15 cellular contexts compared by ENCODE assay signal in the genomic region with DNA sequence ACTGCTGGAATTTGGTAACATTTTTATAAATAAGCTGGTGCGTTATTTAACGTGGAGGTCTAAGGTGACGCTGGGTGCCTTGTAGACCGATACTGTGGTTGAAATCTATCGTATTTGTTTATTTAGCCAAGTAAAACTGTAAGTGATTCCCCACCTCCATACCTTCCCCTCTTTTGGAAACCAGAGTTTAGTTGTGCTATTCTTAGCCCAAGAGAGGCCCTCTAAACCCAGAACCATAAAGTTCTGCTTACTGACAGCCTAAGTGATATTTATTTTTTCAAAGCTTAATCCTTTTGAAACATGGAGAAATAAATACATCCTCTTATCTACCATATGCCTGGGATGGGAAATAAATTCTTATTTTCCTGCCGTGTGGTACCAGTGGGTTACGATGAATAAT.
A peak's percentile ranks its signal among the peaks of the same experiment; 100 is the strongest.
DNase-seq lines count a peak whose midpoint lies in the region; ATAC-seq and TF ChIP-seq lines count a peak whose summit lies in the region.
"Had no signal": no experiment of that assay in that cellular context is flagged by ENCODE, and none has a peak within 500 bp of the region (broad histone marks: within the 10 kb centered on the region; RNA-seq: fewer than 3 reads in every experiment).

No MANE protein-coding gene starts in this region.

- CTCF ChIA-PET in HEK293T (lab: Yijun Ruan, JAX), result no interaction called here

- 67% methylated on average over 7 of the region's 7 CpGs for WGBS in hepatocyte (ENCODE audit: low lambda C conversion rate, missing lambda C conversion rate)

- TF ChIP-seq POLR2A in uterus (IDR thresholded peaks at IDR 0.05), result no peak

- POLR2A ChIA-PET in HEK293T (lab: Yijun Ruan, JAX), result no interaction called here

- intact Hi-C loops in Right ventricle myocardium superior (cut with DNase I) (no loop called here), left cardiac atrium (cut with DNase I) (no loop called here), uterus (cut with DNase I; ENCODE audit: low total_unique reads) (no loop called here)

- no peak overlapping the region for H2AFZ ChIP-seq in hepatocyte
- H2AFZ ChIP-seq: GM23338 had no signal

- TF ChIP-seq CTCF in hepatocyte (IDR thresholded peaks at IDR 0.05; ENCODE audit: poor library complexity), result no peak
- no peak for TF ChIP-seq CTCF in uterus (IDR thresholded peaks at IDR 0.05)

- H3K27ac ChIP-seq in hepatocyte (no peak overlapping the region), uterus (peak overlapping the region; percentile 52 to 57)

- no peaks in the 10 kb centered on the region for H3K4me1 ChIP-seq in hepatocyte (ENCODE audit: insufficient read depth)
- H3K4me1 ChIP-seq in uterus, result no peaks in the 10 kb centered on the region
- H3K4me1 ChIP-seq: BE2C, Caco-2 had no signal

- H3K9me2 ChIP-seq in hepatocyte (replicated peaks; ENCODE audit: insufficient read depth), result no peaks in the 10 kb centered on the region

- H3K79me2 ChIP-seq in hepatocyte, result no peaks in the 10 kb centered on the region

- DNase-seq in Right ventricle myocardium superior (no peak), left cardiac atrium (no peak), HEK293T (ENCODE audit: extremely low spot score) (peak; percentile 9), hepatocyte (ENCODE audit: low spot score) (no peak), uterus (no peak), NCI-H774 (lab: John Stamatoyannopoulos, UW) (no peak)
- DNase-seq: ACHN; BE2C; C1 segment of cervical spinal cord; Caco-2; CD4-positive, CD25-positive, alpha-beta regulatory T cell; GF-D8; H7 had no signal

- no peaks in the 10 kb centered on the region for H4K20me1 ChIP-seq in hepatocyte (ENCODE audit: insufficient read depth, poor library complexity, severe bottlenecking)

- no peaks in the 10 kb centered on the region for H3K9me3 ChIP-seq in hepatocyte (ENCODE audit: low read depth)
- H3K9me3 ChIP-seq in uterus, result no peaks in the 10 kb centered on the region
- H3K9me3 ChIP-seq: BE2C, Caco-2 had no signal

- H3K4me3 ChIP-seq in hepatocyte (no peak overlapping the region), uterus (peak overlapping the region in 1 of 2 donors; percentile 1)
- H3K4me3 ChIP-seq: GM23338 had no signal

- H3K36me3 ChIP-seq in hepatocyte (replicated peaks; ENCODE audit: insufficient read depth, low read depth) (no peaks in the 10 kb centered on the region), uterus (no peaks in the 10 kb centered on the region)
- H3K36me3 ChIP-seq: BE2C had no signal

- H3K4me2 ChIP-seq in hepatocyte, result peak overlapping the region; percentile 10
- H3K4me2 ChIP-seq: GM23338 had no signal

- ATAC-seq in Right ventricle myocardium superior (ENCODE audit: poor library complexity), result peak; percentile 65
- no peak for ATAC-seq in left cardiac atrium
- ATAC-seq: GM23338, HCT116 had no signal

- H3K27me3 ChIP-seq in hepatocyte (no peaks in the 10 kb centered on the region), uterus (no peaks in the 10 kb centered on the region)
- H3K27me3 ChIP-seq: BE2C had no signal

TF ChIP-seq in HEK293T, 16 proteins besides CTCF, POLR2A, EP300 and RAD21:
- TF ChIP-seq LEF1 (IDR thresholded peaks at IDR 0.05; ENCODE audit: borderline replicate concordance) (no peak), TARDBP (IDR thresholded peaks at IDR 0.05) (no peak), CTBP1 (IDR thresholded peaks at IDR 0.05; ENCODE audit: borderline replicate concordance) (no peak), ARNT (IDR thresholded peaks at IDR 0.05) (no peak), FOXA1 (IDR thresholded peaks at IDR 0.05) (no peak), NFRKB (IDR thresholded peaks at IDR 0.05) (no peak), SP1 (IDR thresholded peaks at IDR 0.05) (no peak)
